24 cellular contexts compared by ENCODE assay signal in genomic region chr4:87620086-87620485, GRCh38. TPM values are rescaled to one million over a fixed set of nuclear protein-coding genes. Genes with fewer than 3 reads are reported as not detected.
DNase-seq lines count a peak whose midpoint lies in the region; ATAC-seq and TF ChIP-seq lines count a peak whose summit lies in the region.
"Had no signal": no experiment of that assay in that cellular context is flagged by ENCODE, and none has a peak within 500 bp of the region (broad histone marks: within the 10 kb centered on the region; RNA-seq: fewer than 3 reads in every experiment).

No MANE protein-coding gene starts in this region.

- POLR2A ChIA-PET in T-cell (lab: Charles Lee) = no interaction called here

- no peaks in the 10 kb centered on the region for H3K36me3 Mint-ChIP-seq in T-cell
- H3K36me3 Mint-ChIP-seq: CD4-positive, CD25-positive, alpha-beta regulatory T cell had no signal

- H3K4me3 Mint-ChIP-seq in T-cell = no peak overlapping the region
- H3K4me3 Mint-ChIP-seq: CD4-positive, CD25-positive, alpha-beta regulatory T cell; HFFc6 had no signal

- CTCF ChIA-PET in T-cell (lab: Charles Lee) = no interaction called here

- H3K9me3 ChIP-seq in ascending aorta = no peaks in the 10 kb centered on the region
- H3K9me3 ChIP-seq in left ventricle myocardium inferior (replicated peaks) = no peaks in the 10 kb centered on the region
- peaks cover 0 to 2% (median 0%) of the 10 kb centered on the region in 4 donors for H3K9me3 ChIP-seq in sigmoid colon
- H3K9me3 ChIP-seq in thyroid gland = no peaks in the 10 kb centered on the region

- H3K27me3 ChIP-seq in ascending aorta (no peaks in the 10 kb centered on the region), left ventricle myocardium inferior (ENCODE audit: low read depth) (no peaks in the 10 kb centered on the region), sigmoid colon (no peaks in the 10 kb centered on the region), thyroid gland (no peaks in the 10 kb centered on the region)

- DNase-seq in ascending aorta (ENCODE audit: low spot score in 2 of 2) = no peak
- DNase-seq in left ventricle myocardium inferior = no peak
- no peak for DNase-seq in sigmoid colon
- no peak for DNase-seq in thyroid gland
- no peak for DNase-seq in T-cell
- no peak for DNase-seq in UCSD-AML1 (lab: John Stamatoyannopoulos, UW; ENCODE audit: unreplicated experiment)
- DNase-seq: AML-193; Calu3; CD4-positive, CD25-positive, alpha-beta regulatory T cell; DMS79; GOT3; HFFc6; KG1; NCI-H1092 treated with DMSO at 0.1 percent for 48 hours; NCI-H1694 treated with DMSO at 0.1 percent for 48 hours; NCI-H82; SHP77 had no signal

- H3K9me3 Mint-ChIP-seq in T-cell = no peaks in the 10 kb centered on the region
- H3K9me3 Mint-ChIP-seq: HFFc6 had no signal

- 82 to 90% methylated on average over 6 of the region's 6 CpGs for WGBS in sigmoid colon, 2 donors
- WGBS in thyroid gland, 2 donors = 84% methylated on average over 6 of the region's 6 CpGs

- H3K4me1 Mint-ChIP-seq in T-cell = no peaks in the 10 kb centered on the region
- H3K4me1 Mint-ChIP-seq: CD4-positive, CD25-positive, alpha-beta regulatory T cell had no signal

- TF ChIP-seq CTCF in ascending aorta (IDR thresholded peaks at IDR 0.05) (no peak), left ventricle myocardium inferior (IDR thresholded peaks at IDR 0.05; ENCODE audit: borderline replicate concordance) (no peak), sigmoid colon (IDR thresholded peaks at IDR 0.05) (no peak), thyroid gland (IDR thresholded peaks at IDR 0.05) (no peak)

- TF ChIP-seq POLR2A in sigmoid colon (IDR thresholded peaks at IDR 0.05) (no peak), thyroid gland (IDR thresholded peaks at IDR 0.05) (no peak)

- H3K27ac ChIP-seq in ascending aorta (peak overlapping the region; percentile 89 to 96), left ventricle myocardium inferior (replicated peaks) (peak overlapping the region; percentile 85), sigmoid colon (peak overlapping the region; percentile 51 to 60 (median 58)), thyroid gland (peak overlapping the region; percentile 11 to 55 (median 39))

- H3K4me1 ChIP-seq in ascending aorta (peaks cover 9 to 31% of the 10 kb centered on the region in 2 donors), left ventricle myocardium inferior (peaks cover 17% of the 10 kb centered on the region), sigmoid colon (no peaks in the 10 kb centered on the region), thyroid gland (no peaks in the 10 kb centered on the region)

- H3K27ac Mint-ChIP-seq in T-cell = no peak overlapping the region
- H3K27ac Mint-ChIP-seq: CD4-positive, CD25-positive, alpha-beta regulatory T cell; HFFc6 had no signal

- H3K27me3 Mint-ChIP-seq in T-cell = peaks cover 0 to 26% of the 10 kb centered on the region in 2 donors

- TF ChIP-seq EP300 in sigmoid colon (IDR thresholded peaks at IDR 0.05) = no peak

- intact Hi-C loops in ascending aorta (cut with DNase I) = loop anchor here (2.0 to 5.0 kb wide), 6 partner anchors 33 to 217 kb away; no protein-coding TSS in a partner anchor
- intact Hi-C loops in left ventricle myocardium inferior (cut with micrococcal nuclease) = no loop called here
- intact Hi-C loops in sigmoid colon (cut with DNase I) = no loop called here
- intact Hi-C loops in thyroid gland (cut with DNase I) = no loop called here

- H3K36me3 ChIP-seq in ascending aorta (no peaks in the 10 kb centered on the region), left ventricle myocardium inferior (no peaks in the 10 kb centered on the region), sigmoid colon (no peaks in the 10 kb centered on the region), thyroid gland (no peaks in the 10 kb centered on the region)

- peak overlapping the region; percentile 36 to 40 for H3K4me3 ChIP-seq in ascending aorta
- H3K4me3 ChIP-seq in left ventricle myocardium inferior = peak overlapping the region; percentile 33
- H3K4me3 ChIP-seq in sigmoid colon = no peak overlapping the region
- H3K4me3 ChIP-seq in thyroid gland (replicated peaks in 1 of 3) = no peak overlapping the region

- ATAC-seq in T-cell (replicated peaks in 1 of 4) (no peak), GM19351 (IDR thresholded peaks at IDR 0.05; ENCODE audit: unreplicated experiment) (no peak), HG03139 (IDR thresholded peaks at IDR 0.05; ENCODE audit: unreplicated experiment) (no peak)
- ATAC-seq: Panc1 had no signal

RNA-seq across cellular contexts. Expression of gene DSPP, which starts 11.8 kb away (rescaled TPM):
- not detected for total RNA-seq in ascending aorta
- total RNA-seq in left ventricle myocardium inferior = not detected
- not detected for total RNA-seq in sigmoid colon
- not detected for polyA plus RNA-seq in sigmoid colon
- total RNA-seq in thyroid gland = under 1 TPM in 1 of 4 donors, not detected in 3; 0.13 TPM
- total RNA-seq in T-cell = not detected
- total RNA-seq: A673; Calu3; CD4-positive, CD25-positive, alpha-beta regulatory T cell; G401; HFFc6; M059J; NCI-H460 had no signal
- polyA plus RNA-seq: CD4-positive, CD25-positive, alpha-beta regulatory T cell had no signal

RNA-seq across cellular contexts. Expression of gene DMP1, which starts 30.0 kb away (rescaled TPM):
- total RNA-seq in ascending aorta (not detected), left ventricle myocardium inferior (not detected), sigmoid colon (not detected), thyroid gland (not detected), T-cell (not detected)
- not detected for polyA plus RNA-seq in sigmoid colon
- total RNA-seq: A673; Calu3; CD4-positive, CD25-positive, alpha-beta regulatory T cell; G401; HFFc6; M059J had no signal
- polyA plus RNA-seq: CD4-positive, CD25-positive, alpha-beta regulatory T cell had no signal

Comparison
In these comparisons a context has a peak if more than half of its experiments do, and no peak if none do; other contexts are left out.
1. H3K27ac ChIP-seq: peak in every context shown above with its lines; median percentile 92 in ascending aorta; 85 in left ventricle myocardium inferior; 58 in sigmoid colon; 39 in thyroid gland.
2. H3K4me3 ChIP-seq: peak in ascending aorta (2 of 2) and left ventricle myocardium inferior (single experiment); none in sigmoid colon (0 of 4) and thyroid gland (0 of 3).